Comparison of ENCODE assay signal across 1 cellular context in the genomic region with DNA sequence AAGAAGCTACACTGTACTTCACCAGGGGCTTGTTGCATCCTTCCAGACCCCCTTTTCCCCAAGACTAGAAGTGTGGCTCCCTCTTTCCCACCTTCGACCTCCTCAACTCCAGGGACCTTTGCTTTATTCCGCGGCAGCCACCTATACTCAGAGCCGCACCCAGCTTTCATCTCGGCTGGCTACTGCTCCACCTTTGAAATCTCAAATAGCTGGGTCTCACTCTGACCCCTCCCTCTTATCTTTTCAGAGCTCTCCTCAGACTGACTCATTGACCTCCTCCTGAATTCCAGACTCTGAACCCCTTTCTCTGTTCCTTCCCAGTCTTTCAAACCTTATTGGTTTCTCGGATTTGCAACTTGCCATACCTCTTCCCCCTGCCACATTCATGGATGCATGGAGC.
TF ChIP-seq lines count a peak whose summit lies in the region.

No MANE protein-coding gene starts in this region.

TF ChIP-seq in K562, 482 proteins besides CTCF, POLR2A, EP300 and RAD21 (continued from another document):
- TF ChIP-seq, protein P1, sequence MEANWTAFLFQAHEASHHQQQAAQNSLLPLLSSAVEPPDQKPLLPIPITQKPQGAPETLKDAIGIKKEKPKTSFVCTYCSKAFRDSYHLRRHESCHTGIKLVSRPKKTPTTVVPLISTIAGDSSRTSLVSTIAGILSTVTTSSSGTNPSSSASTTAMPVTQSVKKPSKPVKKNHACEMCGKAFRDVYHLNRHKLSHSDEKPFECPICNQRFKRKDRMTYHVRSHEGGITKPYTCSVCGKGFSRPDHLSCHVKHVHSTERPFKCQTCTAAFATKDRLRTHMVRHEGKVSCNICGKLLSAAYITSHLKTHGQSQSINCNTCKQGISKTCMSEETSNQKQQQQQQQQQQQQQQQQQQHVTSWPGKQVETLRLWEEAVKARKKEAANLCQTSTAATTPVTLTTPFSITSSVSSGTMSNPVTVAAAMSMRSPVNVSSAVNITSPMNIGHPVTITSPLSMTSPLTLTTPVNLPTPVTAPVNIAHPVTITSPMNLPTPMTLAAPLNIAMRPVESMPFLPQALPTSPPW (CRISPR knock-in tag; IDR thresholded peaks at IDR 0.05), result peak; percentile 35
- TF ChIP-seq CBFA2T2 (conservative IDR thresholded peaks at IDR 0.05), result peak; percentile 61
- peak; percentile 50; the same call in 1 of the 2 replicates for TF ChIP-seq TEAD4 (IDR thresholded peaks at IDR 0.05; ENCODE audit: low read length)
- no peak for TF ChIP-seq TEAD4 (CRISPR knock-in tag; IDR thresholded peaks at IDR 0.05; ENCODE audit: borderline replicate concordance)
- TF ChIP-seq DPF2 (IDR thresholded peaks at IDR 0.05), result peak; percentile 57
- TF ChIP-seq DDX20 (tag; IDR thresholded peaks at IDR 0.05; ENCODE audit: low read depth), result no peak
- no peak for TF ChIP-seq NELFE (IDR thresholded peaks at IDR 0.05; ENCODE audit: insufficient read depth, insufficient read length)
- peak; percentile 41; the same call in 1 of the 2 replicates for TF ChIP-seq CTBP1 (IDR thresholded peaks at IDR 0.05; ENCODE audit: borderline replicate concordance)
- TF ChIP-seq TAL1 (IDR thresholded peaks at IDR 0.05), result peak; percentile 46; the same call in 1 of the 2 replicates
- no peak for TF ChIP-seq ZNF384 (IDR thresholded peaks at IDR 0.05; ENCODE audit: low read depth, low read length)
- no peak for TF ChIP-seq GTF2F1 (IDR thresholded peaks at IDR 0.05; ENCODE audit: low read depth, low read length)
- no peak for TF ChIP-seq NFRKB (IDR thresholded peaks at IDR 0.05; ENCODE audit: low read depth)
- TF ChIP-seq NCOR1 (IDR thresholded peaks at IDR 0.05), result peak; percentile 40
